ENCODE assay signal across 19 cellular contexts in the genomic region with DNA sequence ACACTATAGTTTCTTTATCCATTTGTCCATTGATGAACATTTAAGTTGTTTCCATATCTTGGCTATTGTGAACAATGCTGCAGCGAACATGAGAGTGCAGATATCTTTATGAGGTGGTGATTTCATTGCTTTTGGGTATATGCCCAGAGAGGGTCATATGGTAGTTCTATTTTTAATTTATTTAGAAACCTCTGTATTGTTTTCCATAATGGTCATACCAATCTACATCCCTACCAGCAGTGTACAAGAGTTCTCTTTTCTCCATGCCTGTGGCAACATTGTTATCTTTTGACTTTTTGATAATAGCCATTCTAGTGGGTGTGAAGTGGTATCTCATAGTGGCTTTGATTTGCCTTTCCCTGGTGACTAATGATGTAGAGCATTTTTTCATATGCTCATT.
"Had no signal": no experiment of that assay in that cellular context is flagged by ENCODE, and none has a peak within 500 bp of the region (broad histone marks: within the 10 kb centered on the region; RNA-seq: fewer than 3 reads in every experiment).

No MANE protein-coding gene starts in this region.

- ATAC-seq: lower lobe of right lung; naive thymus-derived CD8-positive, alpha-beta T cell; right lobe of liver; stimulated activated memory B cell treated with anti-CD40 and anti-IgM and Interleukin-4, amounts not matched to agents 10 μg/mL and 1 μg/mL and 100 μg/mL, for 72 hours; stimulated activated naive CD8-positive, alpha-beta T cell treated with anti-CD3 and anti-CD28 coated beads, Interleukin-15, amount 100 ng/mL, for 72 hours had no signal

- DNase-seq: hypothalamus; immature natural killer cell; kidney; lower lobe of right lung; mammary epithelial cell; mesenchymal stem cell; naive thymus-derived CD8-positive, alpha-beta T cell; nucleus accumbens; right lobe of liver; stimulated activated CD4-positive, alpha-beta T cell treated with anti-CD3 and anti-CD28 coated beads, Interleukin-1b, Interleukin-23, amount 100 ng/mL, for 48 hours; stimulated activated CD4-positive, alpha-beta T cell treated with anti-CD3 and anti-CD28 coated beads, Interleukin-2, amount 100 ng/mL, for 48 hours; stimulated activated CD4-positive, alpha-beta T cell treated with anti-CD3 and anti-CD28 coated beads, Interleukin-4, amount 100 ng/mL, for 4 hours; stimulated activated CD8-positive, alpha-beta memory T cell treated with anti-CD3 and anti-CD28 coated beads, Interleukin-4, amount 100 ng/mL, for 48 hours; stimulated activated naive CD4-positive, alpha-beta T cell treated with Interleukin-2 at 50 U/mL for 16 hours; stimulated activated naive CD8-positive, alpha-beta T cell treated with anti-CD3 and anti-CD28 coated beads, Interleukin-15, amount 100 ng/mL, for 72 hours; substantia nigra; uterus had no signal

- FAIRE-seq: islet of Langerhans, kidney had no signal
